ENCODE assay signal across 8 cellular contexts in the genomic region with DNA sequence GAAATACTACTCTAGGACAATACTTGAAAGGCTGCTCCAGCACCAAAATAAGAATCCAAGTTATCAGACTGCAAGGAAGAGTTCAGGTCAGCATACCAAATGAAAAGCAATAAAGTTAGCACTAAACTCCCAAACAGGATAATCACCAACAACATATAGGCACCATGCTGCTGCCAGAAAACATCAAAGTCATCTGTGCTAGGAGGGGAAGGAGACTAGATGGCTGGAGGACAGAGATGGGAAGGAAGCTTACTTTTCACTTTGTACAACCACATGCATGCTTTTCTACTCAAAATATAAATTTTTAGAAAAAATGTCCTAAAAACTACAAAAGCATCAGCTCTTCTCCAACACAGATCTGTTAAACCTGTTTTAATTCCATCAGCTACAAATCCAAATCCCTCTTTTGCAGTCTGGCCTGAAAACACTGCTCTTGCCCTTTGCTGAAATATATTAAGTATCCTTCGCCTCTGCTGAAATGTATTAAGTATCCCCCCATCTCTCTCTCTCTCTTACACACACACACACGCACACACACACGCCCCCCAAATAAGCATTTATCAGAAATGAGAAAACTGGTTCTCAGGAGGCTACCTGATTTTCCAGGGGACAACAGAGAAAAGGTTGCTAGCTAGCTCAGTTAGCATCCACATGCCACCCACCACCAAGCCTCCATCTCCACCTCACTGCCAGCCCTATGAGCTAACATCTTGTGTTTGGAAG. TPM values are rescaled to one million over a fixed set of nuclear protein-coding genes. Genes with fewer than 3 reads are reported as not detected.
DNase-seq lines count a peak whose midpoint lies in the region; ATAC-seq and TF ChIP-seq lines count a peak whose summit lies in the region.

No MANE protein-coding gene starts in this region.

- peak overlapping the region; percentile 95 for H3K4me3 Mint-ChIP-seq in dendritic cell treated with granulocyte-macrophage colony-stimulating factor and Interleukin-4, amounts not matched to agents 40 ng/mL and 50 ng/mL, for 4 days
- H3K4me3 Mint-ChIP-seq in natural killer cell, result peak overlapping the region; percentile 95

- peaks cover 51% of the 10 kb centered on the region for H3K4me1 Mint-ChIP-seq in dendritic cell treated with granulocyte-macrophage colony-stimulating factor and Interleukin-4, amounts not matched to agents 40 ng/mL and 50 ng/mL, for 4 days (ENCODE audit: low read depth)
- H3K4me1 Mint-ChIP-seq in natural killer cell, result peaks cover 56 to 61% of the 10 kb centered on the region in 2 donors

- peaks cover 35% of the 10 kb centered on the region for H4K20me1 ChIP-seq in Karpas-422 (ENCODE audit: insufficient read depth, low read depth, low read length)

- H3K36me3 Mint-ChIP-seq in dendritic cell treated with granulocyte-macrophage colony-stimulating factor and Interleukin-4, amounts not matched to agents 40 ng/mL and 50 ng/mL, for 4 days (ENCODE audit: low read depth), result peaks cover 36% of the 10 kb centered on the region
- H3K36me3 Mint-ChIP-seq in natural killer cell, result no peaks in the 10 kb centered on the region

- H3K4me2 ChIP-seq in Karpas-422 (ENCODE audit: low read depth, low read length, poor library complexity, severe bottlenecking), result peak overlapping the region; percentile 94

- H3K79me2 ChIP-seq in Karpas-422 (ENCODE audit: low read length), result peaks cover 61% of the 10 kb centered on the region

- no peaks in the 10 kb centered on the region for H3K27me3 ChIP-seq in Karpas-422 (ENCODE audit: low read length)

- H3K9ac ChIP-seq in Karpas-422 (ENCODE audit: low read length), result peak overlapping the region; percentile 97

- no peaks in the 10 kb centered on the region for H3K9me3 ChIP-seq in Karpas-422 (ENCODE audit: low read length)

- intact Hi-C loops in dendritic cell treated with granulocyte-macrophage colony-stimulating factor and Interleukin-4, amounts not matched to agents 40 ng/mL and 50 ng/mL, for 4 days (cut with micrococcal nuclease), result loop anchor here (5.0 to 10.0 kb wide), 2 partner anchors 66 to 116 kb away; a partner anchor contains a TSS
- intact Hi-C loops in natural killer cell (cut with micrococcal nuclease), result loop anchor here (5.0 kb wide), 1 partner anchor 114 kb away; no protein-coding TSS in a partner anchor

- ATAC-seq in natural killer cell (no peak), omental fat pad (ENCODE audit: low FRiP score) (no peak)

- peak overlapping the region; percentile 91 for H3K27ac ChIP-seq in Karpas-422 (ENCODE audit: low read length)

- H3K4me3 ChIP-seq in AG10803 (ENCODE audit: low read length) (peak overlapping the region; percentile 89), Karpas-422 (ENCODE audit: low read length) (peak overlapping the region; percentile 75)

- peaks cover 39% of the 10 kb centered on the region for H3K4me1 ChIP-seq in Karpas-422 (ENCODE audit: low read length)

- TF ChIP-seq CTCF in AG10803 (conservative IDR thresholded peaks at IDR 0.05; ENCODE audit: low read length), result no peak
- no peak for TF ChIP-seq CTCF in natural killer cell (IDR thresholded peaks at IDR 0.05)
- TF ChIP-seq CTCF in omental fat pad (IDR thresholded peaks at IDR 0.05), result no peak

- H3K36me3 ChIP-seq in Karpas-422 (ENCODE audit: insufficient read depth, low read length), result peaks cover 13% of the 10 kb centered on the region; the same call in 1 of the 2 replicates

- no peaks in the 10 kb centered on the region for H3K9me3 Mint-ChIP-seq in dendritic cell treated with granulocyte-macrophage colony-stimulating factor and Interleukin-4, amounts not matched to agents 40 ng/mL and 50 ng/mL, for 4 days
- no peaks in the 10 kb centered on the region for H3K9me3 Mint-ChIP-seq in natural killer cell

- H3K9me2 ChIP-seq in Karpas-422 (replicated peaks; ENCODE audit: insufficient read depth, low read length), result no peaks in the 10 kb centered on the region

- peak overlapping the region; percentile 92 for H3K27ac Mint-ChIP-seq in dendritic cell treated with granulocyte-macrophage colony-stimulating factor and Interleukin-4, amounts not matched to agents 40 ng/mL and 50 ng/mL, for 4 days
- H3K27ac Mint-ChIP-seq in natural killer cell, result peak overlapping the region; percentile 96 to 97

- H2AFZ ChIP-seq in Karpas-422 (ENCODE audit: low read length), result no peak overlapping the region

- DNase-seq in AG10803 (ENCODE audit: low read depth) (no peak), Karpas-422 (no peak), natural killer cell (no peak), NK-92 (lab: John Stamatoyannopoulos, UW; ENCODE audit: unreplicated experiment) (no peak), NCI-H82 treated with DMSO at 0.1 percent for 48 hours (lab: John Stamatoyannopoulos, UW; ENCODE audit: unreplicated experiment) (no peak), omental fat pad (ENCODE audit: low spot score) (no peak)
- no peak for DNase-seq in activated effector memory CD4-positive, alpha-beta T cell treated with anti-CD3 and anti-CD28 coated beads, Interleukin-2, amount 50 U/mL, for 16 hours

- no peaks in the 10 kb centered on the region for H3K27me3 Mint-ChIP-seq in dendritic cell treated with granulocyte-macrophage colony-stimulating factor and Interleukin-4, amounts not matched to agents 40 ng/mL and 50 ng/mL, for 4 days
- H3K27me3 Mint-ChIP-seq in natural killer cell (ENCODE audit: low read depth in 2 of 2), result no peaks in the 10 kb centered on the region

RNA-seq across cellular contexts. Expression of a gene that starts 1.5 kb away (rescaled TPM):
- 12.0 and 21.8 TPM in 2 replicates for total RNA-seq in Karpas-422 (2014; rRNA removed; shearing (Covaris generic); ENCODE audit: low replicate concordance)
- 10 to 100 TPM; 68.1 to 91.3 (median 75.5) TPM for total RNA-seq in natural killer cell
- 10 to 100 TPM; 14.3 to 26.2 (median 17.8) TPM for total RNA-seq in omental fat pad

RNA-seq across cellular contexts. Expression of a gene that starts 25.3 kb away (rescaled TPM):
- total RNA-seq in Karpas-422 (2014; rRNA removed; shearing (Covaris generic); ENCODE audit: low replicate concordance), result 39.6 and 65.2 TPM in 2 replicates
- total RNA-seq in natural killer cell (100 to 1,000 TPM; 244 to 322 (median 291) TPM), omental fat pad (10 to 100 TPM; 21.8 to 75.0 (median 50.3) TPM)

RNA-seq across cellular contexts. Expression of a gene that starts 37.2 kb away (rescaled TPM):
- 27.9 and 28.3 TPM in 2 replicates for total RNA-seq in Karpas-422 (2014; rRNA removed; shearing (Covaris generic); ENCODE audit: low replicate concordance)
- total RNA-seq in natural killer cell (100 to 1,000 TPM; 144 to 166 (median 154) TPM), omental fat pad (10 to 100 TPM; 11.9 to 17.7 (median 16.3) TPM)

RNA-seq across cellular contexts. Expression of a gene that starts 42.1 kb away (rescaled TPM):
- total RNA-seq in Karpas-422 (2014; rRNA removed; shearing (Covaris generic); ENCODE audit: low replicate concordance), result 27.1 and 59.5 TPM in 2 replicates
- total RNA-seq in natural killer cell (10 to 100 TPM; 20.7 to 21.5 (median 21.2) TPM), omental fat pad (100 to 1,000 TPM in 3 of 4 donors, 10 to 100 TPM in 1; 80.5 to 125 (median 116) TPM)

RNA-seq across cellular contexts. Expression of a gene that starts 46.5 kb away (rescaled TPM):
- 22.2 and 44.0 TPM in 2 replicates for total RNA-seq in Karpas-422 (2014; rRNA removed; shearing (Covaris generic); ENCODE audit: low replicate concordance)
- total RNA-seq in natural killer cell, result 10 to 100 TPM; 10.8 to 16.8 (median 10.9) TPM
- 10 to 100 TPM in 1 of 4 donors, 1 to 10 TPM in 3; 6.1 to 19.1 (median 8.5) TPM for total RNA-seq in omental fat pad
